28 cellular contexts compared by ENCODE assay signal in genomic region chr20:39600156-39600555, GRCh38.
"Had no signal": no experiment of that assay in that cellular context is flagged by ENCODE, and none has a peak within 500 bp of the region (broad histone marks: within the 10 kb centered on the region; RNA-seq: fewer than 3 reads in every experiment).

No MANE protein-coding gene starts in this region.

- H3K27ac ChIP-seq: colonic mucosa, coronary artery, dorsolateral prefrontal cortex, epithelial cell of prostate, esophagus muscularis mucosa, esophagus squamous epithelium, foreskin keratinocyte, gastrocnemius medialis, gastroesophageal sphincter, heart left ventricle, heart right ventricle had no signal

- H3K27me3 ChIP-seq: colonic mucosa, esophagus muscularis mucosa, esophagus squamous epithelium, gastrocnemius medialis, gastroesophageal sphincter had no signal

- ATAC-seq: effector memory CD8-positive, alpha-beta T cell; esophagus mucosa; foreskin keratinocyte; gastrocnemius medialis; gastroesophageal sphincter; heart left ventricle; heart right ventricle had no signal

- H3K9me3 ChIP-seq: colonic mucosa, esophagus muscularis mucosa, esophagus squamous epithelium, gastrocnemius medialis, gastroesophageal sphincter, heart left ventricle, heart right ventricle had no signal

- H3K4me1 ChIP-seq: colonic mucosa, esophagus muscularis mucosa, esophagus squamous epithelium, foreskin keratinocyte, gastrocnemius medialis, gastroesophageal sphincter, heart left ventricle, heart right ventricle had no signal

- H3K36me3 ChIP-seq: colonic mucosa, esophagus muscularis mucosa, esophagus squamous epithelium, gastrocnemius medialis, gastroesophageal sphincter, heart left ventricle, heart right ventricle had no signal

- H3K4me3 ChIP-seq: colonic mucosa, coronary artery, dorsolateral prefrontal cortex, esophagus muscularis mucosa, esophagus squamous epithelium, gastrocnemius medialis, gastroesophageal sphincter, heart left ventricle, heart right ventricle had no signal

- DNase-seq: colonic mucosa; cortex of kidney; dermis blood vessel endothelial cell; dorsolateral prefrontal cortex; effector CD4-positive, alpha-beta T cell; effector CD8-positive, alpha-beta T cell; effector memory CD4-positive, alpha-beta T cell; effector memory CD8-positive, alpha-beta T cell; endodermal cell; erythroblast; esophagus squamous epithelium; foreskin fibroblast; foreskin keratinocyte; foreskin melanocyte; gastrocnemius medialis; glutamatergic neuron; head of caudate nucleus; heart left ventricle; heart right ventricle had no signal

- FAIRE-seq: colon, endometrium, endothelial cell of umbilical vein, frontal cortex had no signal
